Comparison of ENCODE assay signal across 8 cellular contexts in the genomic region with DNA sequence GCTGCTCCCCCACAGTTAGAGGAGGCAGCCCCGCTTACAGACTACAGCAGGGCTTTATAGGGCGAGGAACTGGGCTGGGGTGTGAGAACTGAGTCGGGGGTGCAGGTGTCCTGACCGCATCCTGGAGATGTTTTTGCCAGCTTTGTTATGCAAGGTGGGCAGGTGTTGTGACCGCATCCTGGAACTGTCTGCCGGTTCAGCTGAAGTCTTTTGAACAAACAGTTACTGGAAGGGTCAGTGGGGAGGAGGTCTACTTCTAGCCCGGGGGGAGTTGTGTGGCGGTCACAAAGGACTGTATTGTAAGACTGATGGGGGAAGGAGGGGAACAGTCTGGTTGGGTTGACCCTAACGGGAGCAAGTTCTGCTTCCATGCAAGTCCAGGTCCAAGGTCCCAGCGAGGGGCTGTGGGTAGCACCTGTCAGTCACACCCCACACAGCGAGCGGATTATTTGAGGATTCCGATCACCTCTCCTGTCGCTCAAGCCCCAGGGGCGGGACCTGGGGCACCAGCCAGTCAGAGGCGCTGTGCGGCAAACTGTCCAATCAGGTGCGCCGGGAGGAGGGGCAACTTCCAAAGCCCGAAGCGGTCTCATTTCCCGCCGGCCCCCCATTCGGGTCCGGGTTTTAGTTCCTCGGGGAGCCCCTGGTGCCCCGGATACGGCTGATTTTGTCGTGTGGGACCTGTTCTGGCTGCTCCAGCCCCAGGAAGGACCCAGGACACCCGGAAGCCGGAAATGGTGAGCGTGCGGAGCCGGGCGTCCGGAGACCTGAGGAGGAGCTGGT. TPM values are rescaled to one million over a fixed set of nuclear protein-coding genes. Genes with fewer than 3 reads are reported as not detected.
DNase-seq lines count a peak whose midpoint lies in the region; ATAC-seq, FAIRE-seq and TF ChIP-seq lines count a peak whose summit lies in the region.

A gene (plus strand): TSS at position 610 of the 783 bp plus-strand sequence. CDS start 125 bp downstream, at position 735.

- H3K4me3 ChIP-seq in astrocyte (ENCODE audit: insufficient read depth, low read depth, low read length) (peak within 1 kb of the TSS; percentile 81), rectal smooth muscle tissue (ENCODE audit: low read length) (peak within 1 kb of the TSS; percentile 83), aorta (ENCODE audit: low read length in 2 of 2) (peak within 1 kb of the TSS; percentile 65 to 75)

- H3K27ac Mint-ChIP-seq in astrocyte (ENCODE audit: unreplicated experiment), result peak within 1 kb of the TSS; percentile 18

- no peaks in the 10 kb centered on the region for H3K36me3 ChIP-seq in astrocyte (ENCODE audit: insufficient read depth, low read length)
- no peaks in the 10 kb centered on the region for H3K36me3 ChIP-seq in rectal smooth muscle tissue (ENCODE audit: control insufficient read depth, insufficient read depth, low read length)
- H3K36me3 ChIP-seq in aorta (ENCODE audit: control insufficient read depth in 1 of 2, insufficient read depth in 2 of 2, low read length in 1 of 2), result no peaks in the 10 kb centered on the region

- H3K4me1 ChIP-seq in astrocyte (ENCODE audit: insufficient read depth, low read length), result peaks cover 13% of the 10 kb centered on the region
- H3K4me1 ChIP-seq in rectal smooth muscle tissue (ENCODE audit: control insufficient read depth, insufficient read depth, low read length), result no peaks in the 10 kb centered on the region
- H3K4me1 ChIP-seq in aorta (ENCODE audit: control insufficient read depth in 1 of 2, insufficient read depth in 2 of 2, low read length in 2 of 2), result no peaks in the 10 kb centered on the region

- peak within 1 kb of the TSS; percentile 98 for H2AFZ ChIP-seq in astrocyte (ENCODE audit: low read depth, low read length)

- TF ChIP-seq CTCF in astrocyte (IDR thresholded peaks at IDR 0.05; ENCODE audit: insufficient read depth, low read depth, low read length), result no peak

- H3K27ac ChIP-seq in astrocyte (ENCODE audit: low read depth, low read length) (peak within 1 kb of the TSS; percentile 57), rectal smooth muscle tissue (ENCODE audit: low read depth, low read length) (peak within 1 kb of the TSS; percentile 81), aorta (ENCODE audit: low read depth in 1 of 2, low read length in 2 of 2) (peak within 1 kb of the TSS in 1 of 2 donors; percentile 32)

- FAIRE-seq in astrocyte (lab: Jason Lieb, UNC), result no peak

- peaks cover 3% of the 10 kb centered on the region for H3K4me1 Mint-ChIP-seq in astrocyte (ENCODE audit: low read depth, unreplicated experiment)

- peak; percentile 74 for DNase-seq in NCI-H2029 treated with DMSO at 0.1 percent for 48 hours (lab: John Stamatoyannopoulos, UW)
- DNase-seq in T-helper 22 cell (ENCODE audit: low read depth), result peak; percentile 89
- peak; percentile 70 for DNase-seq in astrocyte (ENCODE audit: low read depth)
- DNase-seq in hepatic stellate cell (ENCODE audit: low spot score), result peak; percentile 96
- DNase-seq in aorta, result peak; percentile 96 to 97

- H3K27me3 ChIP-seq in astrocyte (ENCODE audit: insufficient read depth, low read length), result no peaks in the 10 kb centered on the region
- H3K27me3 ChIP-seq in rectal smooth muscle tissue (ENCODE audit: control insufficient read depth, insufficient read depth, low read length), result no peaks in the 10 kb centered on the region
- no peaks in the 10 kb centered on the region for H3K27me3 ChIP-seq in aorta (ENCODE audit: control insufficient read depth in 1 of 2, insufficient read depth in 2 of 2, low read length in 1 of 2)

- H3K4me2 ChIP-seq in astrocyte (ENCODE audit: low read length), result peak within 1 kb of the TSS; percentile 97

- H3K9me3 ChIP-seq in astrocyte (ENCODE audit: insufficient read depth, low read depth, low read length) (peaks cover 2% of the 10 kb centered on the region), aorta (ENCODE audit: control insufficient read depth, low read length) (no peaks in the 10 kb centered on the region)

- H3K4me3 Mint-ChIP-seq in astrocyte (ENCODE audit: unreplicated experiment), result peak within 1 kb of the TSS; percentile 87

- WGBS in aorta, 2 donors, result 4 to 5% methylated on average over 36 of the region's 36 CpGs

- H3K79me2 ChIP-seq in astrocyte (ENCODE audit: insufficient read depth, low read length), result peaks cover 21% of the 10 kb centered on the region

- H3K27me3 Mint-ChIP-seq in astrocyte (ENCODE audit: low read depth, unreplicated experiment), result no peaks in the 10 kb centered on the region

- no peaks in the 10 kb centered on the region for H4K20me1 ChIP-seq in astrocyte (ENCODE audit: insufficient read depth, low read length)

- H3K9ac ChIP-seq in astrocyte (ENCODE audit: low read length) (peak within 1 kb of the TSS; percentile 89), rectal smooth muscle tissue (ENCODE audit: low read length) (peak within 1 kb of the TSS; percentile 89)

- ATAC-seq in GM18511 (IDR thresholded peaks at IDR 0.05; ENCODE audit: unreplicated experiment), result peak; percentile 73
- peak; percentile 55 for ATAC-seq in HG03025 (IDR thresholded peaks at IDR 0.05; ENCODE audit: low FRiP score, unreplicated experiment)
- peak; percentile 89 for ATAC-seq in aorta (ENCODE audit: low FRiP score)

- no peaks in the 10 kb centered on the region for H3K9me3 Mint-ChIP-seq in astrocyte (ENCODE audit: unreplicated experiment)

- peaks cover 13% of the 10 kb centered on the region for H3K36me3 Mint-ChIP-seq in astrocyte (ENCODE audit: low read depth, unreplicated experiment)

- intact Hi-C loops in aorta (cut with DNase I), result loop anchor here in 1 of 2 donors (5.0 to 10.0 kb wide), 2 partner anchors 64 to 156 kb away; a partner anchor contains a TSS

RNA-seq across cellular contexts. Expression of the gene that starts here (rescaled TPM):
- 8.9 and 9.3 TPM in 2 replicates for total RNA-seq in astrocyte
- total RNA-seq in aorta, result 10 to 100 TPM; 11.3 to 13.3 TPM
- 1 to 10 TPM; 2.0 to 6.5 TPM for polyA plus RNA-seq in aorta
